In genomic region chr2:37458133-37458532, GRCh38 we compare ENCODE assay signal across 1 cellular context.
TF ChIP-seq lines count a peak whose summit lies in the region.

No MANE protein-coding gene starts in this region.

TF ChIP-seq in IMR-90, 13 proteins besides CTCF, POLR2A, EP300 and RAD21 (continued from another document):
- TF ChIP-seq, protein P1, sequence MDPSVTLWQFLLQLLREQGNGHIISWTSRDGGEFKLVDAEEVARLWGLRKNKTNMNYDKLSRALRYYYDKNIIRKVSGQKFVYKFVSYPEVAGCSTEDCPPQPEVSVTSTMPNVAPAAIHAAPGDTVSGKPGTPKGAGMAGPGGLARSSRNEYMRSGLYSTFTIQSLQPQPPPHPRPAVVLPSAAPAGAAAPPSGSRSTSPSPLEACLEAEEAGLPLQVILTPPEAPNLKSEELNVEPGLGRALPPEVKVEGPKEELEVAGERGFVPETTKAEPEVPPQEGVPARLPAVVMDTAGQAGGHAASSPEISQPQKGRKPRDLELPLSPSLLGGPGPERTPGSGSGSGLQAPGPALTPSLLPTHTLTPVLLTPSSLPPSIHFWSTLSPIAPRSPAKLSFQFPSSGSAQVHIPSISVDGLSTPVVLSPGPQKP (IDR thresholded peaks at IDR 0.05; ENCODE audit: borderline replicate concordance, low read depth, low read length) = no peak
- no peak for TF ChIP-seq SMC3 (IDR thresholded peaks at IDR 0.05; ENCODE audit: low read depth, low read length)
- no peak for TF ChIP-seq MAFK (IDR thresholded peaks at IDR 0.05; ENCODE audit: low read depth, low read length)
TF ChIP-seq in IMR-90: peak in this region for 0.
